8 cellular contexts compared by ENCODE assay signal in the genomic region with DNA sequence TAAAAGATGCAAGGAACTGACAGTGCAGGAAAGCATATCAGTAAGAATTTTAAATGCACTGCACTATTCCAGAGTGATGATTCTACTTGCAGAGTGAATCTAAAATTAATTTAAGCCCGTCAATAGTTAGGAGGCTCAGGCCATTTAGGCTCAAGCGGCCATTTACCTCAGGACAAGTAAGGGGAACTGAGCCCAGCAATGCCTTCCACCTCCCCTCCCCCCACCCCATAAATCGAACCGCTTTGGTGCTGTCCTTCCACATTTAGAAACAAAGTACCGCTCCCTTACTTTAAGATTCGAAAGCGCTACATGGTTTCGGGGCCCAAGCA. TPM values are rescaled to one million over a fixed set of nuclear protein-coding genes. Genes with fewer than 3 reads are reported as not detected.
A peak's percentile ranks its signal among the peaks of the same experiment; 100 is the strongest.
DNase-seq lines count a peak whose midpoint lies in the region; ATAC-seq, FAIRE-seq and TF ChIP-seq lines count a peak whose summit lies in the region.

No MANE protein-coding gene starts in this region.

- ATAC-seq in HG03521 (IDR thresholded peaks at IDR 0.05; ENCODE audit: unreplicated experiment), result no peak

- H3K9me3 ChIP-seq in KOPT-K1 (ENCODE audit: insufficient read depth, low read length, poor library complexity, severe bottlenecking), result no peaks in the 10 kb centered on the region

- DNase-seq in GM12891 (ENCODE audit: insufficient read length, low spot score) (no peak), coronary artery (ENCODE audit: low spot score) (no peak), lung microvascular endothelial cell (ENCODE audit: low read depth in 2 of 2) (peak; percentile 8 to 16), urothelium cell line (ENCODE audit: low spot score) (peak; percentile 0), AG08395 (ENCODE audit: low spot score) (no peak), UCSD-AML1 (lab: John Stamatoyannopoulos, UW; ENCODE audit: unreplicated experiment) (no peak)

- H3K36me3 ChIP-seq in KOPT-K1 (ENCODE audit: insufficient read depth, low read length), result peaks cover 40% of the 10 kb centered on the region

- peak overlapping the region; percentile 72 for H3K27ac ChIP-seq in KOPT-K1 (ENCODE audit: low read depth, low read length, poor library complexity, severe bottlenecking)
- H3K27ac ChIP-seq in coronary artery, result peak overlapping the region in 1 of 2 donors; percentile 65

- TF ChIP-seq POLR2A in GM12891 (IDR thresholded peaks at IDR 0.05; ENCODE audit: low read depth, low read length), result no peak

- TF ChIP-seq CTCF in coronary artery (IDR thresholded peaks at IDR 0.05), result no peak

- no peak for FAIRE-seq in GM12891 (lab: Jason Lieb, UNC)
- FAIRE-seq in urothelium cell line (lab: Jason Lieb, UNC), result no peak

- peak overlapping the region; percentile 81 for H3K4me3 ChIP-seq in coronary artery

TF ChIP-seq in GM12891, 5 proteins besides CTCF, POLR2A, EP300 and RAD21:
- TF ChIP-seq POLR2AphosphoS5 (IDR thresholded peaks at IDR 0.05; ENCODE audit: low read depth, low read length), result no peak
- TF ChIP-seq PAX5 (IDR thresholded peaks at IDR 0.05; ENCODE audit: insufficient read depth, low read length, severe bottlenecking), result no peak
- TF ChIP-seq TAF1 (IDR thresholded peaks at IDR 0.05; ENCODE audit: low read depth, low read length), result no peak
- peak; percentile 60 for TF ChIP-seq SPI1 (IDR thresholded peaks at IDR 0.05; ENCODE audit: low read depth, low read length)
- TF ChIP-seq POU2F2 (IDR thresholded peaks at IDR 0.05; ENCODE audit: low read depth, low read length), result no peak

RNA-seq across cellular contexts. Expression of gene RBM41, which starts 0.7 kb away (rescaled TPM):
- 5.3 TPM for polyA plus RNA-seq in GM12891 (2012; ENCODE audit: low read depth, missing spikeins)
- total RNA-seq in lung microvascular endothelial cell, result 7.9 and 8.1 TPM in 2 replicates

Comparison
In these comparisons a context has a peak if more than half of its experiments do, and no peak if none do; other contexts are left out.
1. DNase-seq: peak in lung microvascular endothelial cell (2 of 2) and urothelium cell line (single experiment); none in GM12891 (single experiment), coronary artery (single experiment), AG08395 (single experiment) and UCSD-AML1 (single experiment).